In the genomic region with DNA sequence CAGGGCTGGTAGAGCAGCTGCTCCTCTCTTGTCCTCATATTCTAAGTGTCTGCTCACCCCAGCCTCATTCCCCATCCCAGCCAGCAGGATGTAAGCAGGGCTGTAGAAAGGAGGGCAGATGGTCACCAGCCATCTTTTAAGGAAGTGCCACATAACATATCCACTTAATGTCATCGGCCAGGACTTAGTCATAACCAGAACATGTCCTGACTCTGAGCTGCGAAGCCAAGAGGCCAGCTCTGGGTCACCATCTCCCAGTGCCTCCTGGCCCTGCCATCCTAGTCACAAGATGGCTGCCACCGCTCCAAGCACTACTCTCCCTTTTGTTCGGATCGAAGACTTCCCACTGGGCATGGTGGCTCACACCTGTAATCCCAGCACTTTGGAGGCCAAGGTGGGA, we compare ENCODE assay signal across 27 cellular contexts.
DNase-seq lines count a peak whose midpoint lies in the region; ATAC-seq, FAIRE-seq and TF ChIP-seq lines count a peak whose summit lies in the region.
"Had no signal": no experiment of that assay in that cellular context is flagged by ENCODE, and none has a peak within 500 bp of the region (broad histone marks: within the 10 kb centered on the region; RNA-seq: fewer than 3 reads in every experiment).

No MANE protein-coding gene starts in this region.

- TF ChIP-seq EP300 in GM12878 (IDR thresholded peaks at IDR 0.05; ENCODE audit: borderline replicate concordance in 1 of 2, control insufficient read depth in 1 of 2, low read depth in 2 of 2, low read length in 2 of 2) = no peak

- intact Hi-C loops in CD14-positive monocyte (cut with micrococcal nuclease) = no loop called here
- intact Hi-C loops in GM12878 (cut with micrococcal nuclease; ENCODE audit: unreplicated experiment) = no loop called here
- intact Hi-C loops in psoas muscle (cut with DNase I) = no loop called here

- peaks cover 33% of the 10 kb centered on the region for H3K4me1 Mint-ChIP-seq in CD14-positive monocyte

- H3K27ac Mint-ChIP-seq in CD14-positive monocyte = peak overlapping the region in 3 of 7 donors; percentile 18 to 87 (median 19)
- H3K27ac Mint-ChIP-seq: stimulated activated naive CD8-positive, alpha-beta T cell treated with anti-CD3 and anti-CD28 coated beads, Interleukin-15, Interleukin-2, amounts not matched to agents 100 ng/mL and 50 ng/mL, for 24 hours had no signal

- DNase-seq in CD14-positive monocyte (ENCODE audit: low spot score) (peak; percentile 60), GM18507 (ENCODE audit: extremely low spot score, insufficient read length, low read depth) (no peak), GM12878 (ENCODE audit: low read depth, low spot score) (no peak), psoas muscle (no peak), DMS 273 treated with DMSO at 0.1 percent for 48 hours (lab: John Stamatoyannopoulos, UW) (no peak)
- DNase-seq: activated CD8-positive, alpha-beta memory T cell treated with anti-CD3 and anti-CD28 coated beads for 24 hours; activated effector memory CD4-positive, alpha-beta T cell treated with anti-CD3 and anti-CD28 coated beads, Interleukin-2, amount 50 U/mL, for 16 hours; activated naive CD8-positive, alpha-beta T cell treated with anti-CD3 and anti-CD28 coated beads, Interleukin-2, amount 10 ng/mL, durations not matched to agents 7 days and 5 days; aorta; CD8-positive, alpha-beta memory T cell; foreskin melanocyte; heart left ventricle; islet precursor cell; left ventricle myocardium inferior; NCI-H1105 treated with DMSO at 0.1 percent for 48 hours; NCI-H2029; NCI-H526 treated with DMSO at 0.1 percent for 48 hours; NK-92 treated with Interleukin-12 subunit alpha and Interleukin-12 subunit beta, amount 100 ng/mL, for 24 hours; occipital lobe; PC-9; T-helper 2 cell had no signal

- RAD21 ChIA-PET in GM12878 (lab: Charles Lee; ENCODE audit: unreplicated experiment) = interaction anchor here (1.4 to 4.8 kb wide), 2 partner anchors 64 to 121 kb away, joined by 5 to 17 read pairs; no protein-coding TSS in a partner anchor

- FAIRE-seq in GM18507 (lab: Jason Lieb, UNC) = peak; percentile 24
- FAIRE-seq in GM12878 (lab: Jason Lieb, UNC) = no peak
- FAIRE-seq: urothelium cell line had no signal

- no peak overlapping the region for H3K4me3 Mint-ChIP-seq in CD14-positive monocyte
- H3K4me3 Mint-ChIP-seq: activated naive CD8-positive, alpha-beta T cell treated with anti-CD3 and anti-CD28 coated beads, Interleukin-2, amount 10 ng/mL, durations not matched to agents 7 days and 5 days; stimulated activated naive CD8-positive, alpha-beta T cell treated with anti-CD3 and anti-CD28 coated beads, Interleukin-15, Interleukin-2, amounts not matched to agents 100 ng/mL and 50 ng/mL, for 24 hours had no signal

- H3K4me1 ChIP-seq in GM12878 (ENCODE audit: control insufficient read depth, insufficient read depth, low read length) (peaks cover 47% of the 10 kb centered on the region), neutrophil (ENCODE audit: control insufficient read depth in 1 of 2, insufficient read depth in 1 of 2, low read depth in 1 of 2, low read length in 1 of 2) (peaks cover 10 to 12% of the 10 kb centered on the region in 2 experiments), psoas muscle (no peaks in the 10 kb centered on the region)

- 75% methylated on average over 5 of the region's 5 CpGs for WGBS in GM12878 (ENCODE audit: insufficient coverage, insufficient replicate concordance, low lambda C conversion rate, missing lambda C conversion rate)
- 94 to 98% (median 96%) methylated on average over 5 of the region's 5 CpGs for WGBS in psoas muscle, 3 donors

- no peaks in the 10 kb centered on the region for H3K79me2 ChIP-seq in GM12878 (ENCODE audit: control insufficient read depth, insufficient read depth, low read length)

- no TSS peak for BruUV-seq in GM12878 (replicated peaks; lab: Mats Ljungman, UMichigan)

- H3K36me3 Mint-ChIP-seq in CD14-positive monocyte = peaks cover 65 to 84% of the 10 kb centered on the region in 2 donors

- no peak for TF ChIP-seq CTCF in CD14-positive monocyte (IDR thresholded peaks at IDR 0.05)
- TF ChIP-seq CTCF in GM12878 (IDR thresholded peaks at IDR 0.05 in 2 of 3, conservative IDR thresholded peaks at IDR 0.05 in 1 of 3; ENCODE audit: control insufficient read depth in 2 of 3, extremely low read depth in 1 of 3, insufficient read depth in 1 of 3, low read depth in 3 of 3, low read length in 3 of 3) = no peak
- TF ChIP-seq CTCF in neutrophil (IDR thresholded peaks at IDR 0.05) = no peak
- no peak for TF ChIP-seq CTCF in psoas muscle (IDR thresholded peaks at IDR 0.05)

- ATAC-seq in GM12878 (peak; percentile 12), psoas muscle (no peak), GM18907 (IDR thresholded peaks at IDR 0.05; ENCODE audit: unreplicated experiment) (no peak)
- ATAC-seq: heart left ventricle had no signal

- POLR2A ChIA-PET in GM12878 (lab: Charles Lee) = interaction anchor here (0.5 to 2.4 kb wide), 3 partner anchors 10 to 116 kb away, joined by 3 to 11 read pairs (median 4); no protein-coding TSS in a partner anchor

- in situ Hi-C loops in GM12878 (cut with MboI) = no loop called here

- no peak overlapping the region for H3K4me2 ChIP-seq in GM12878 (ENCODE audit: control insufficient read depth, insufficient read depth)
- H3K4me2 ChIP-seq: PC-9 had no signal

- H3K27me3 Mint-ChIP-seq in CD14-positive monocyte (ENCODE audit: low read depth in 3 of 3) = no peaks in the 10 kb centered on the region
- H3K27me3 Mint-ChIP-seq: activated naive CD8-positive, alpha-beta T cell treated with anti-CD3 and anti-CD28 coated beads, Interleukin-2, amount 10 ng/mL, durations not matched to agents 7 days and 5 days; CD8-positive, alpha-beta memory T cell; stimulated activated naive CD8-positive, alpha-beta T cell treated with anti-CD3 and anti-CD28 coated beads, Interleukin-15, Interleukin-2, amounts not matched to agents 100 ng/mL and 50 ng/mL, for 24 hours had no signal

- SMC1A ChIA-PET in GM12878 (lab: Charles Lee; ENCODE audit: uncharacterized antibody, unreplicated experiment) = interaction anchor here (0.9 to 2.3 kb wide), 6 partner anchors 10 to 132 kb away, joined by 3 to 10 read pairs (median 4); no protein-coding TSS in a partner anchor

- H3K4me3 ChIP-seq in GM12878 = no peak overlapping the region
- no peak overlapping the region for H3K4me3 ChIP-seq in neutrophil (ENCODE audit: low read depth in 1 of 2, low read length in 1 of 2)
- no peak overlapping the region for H3K4me3 ChIP-seq in psoas muscle
- H3K4me3 ChIP-seq: heart left ventricle, left ventricle myocardium inferior, PC-9, SK-N-MC, thoracic aorta had no signal

- H3K27ac ChIP-seq in GM12878 (ENCODE audit: control insufficient read depth, insufficient read depth) (no peak overlapping the region), neutrophil (peak overlapping the region; percentile 9), psoas muscle (no peak overlapping the region)
- H3K27ac ChIP-seq: heart left ventricle, left ventricle myocardium inferior, PC-9, SK-N-MC, thoracic aorta had no signal

- no peaks in the 10 kb centered on the region for H4K20me1 ChIP-seq in GM12878 (ENCODE audit: control insufficient read depth, insufficient read depth)

- TF ChIP-seq POLR2A in GM12878 (IDR thresholded peaks at IDR 0.05; ENCODE audit: low read depth, low read length) = no peak

- CTCF ChIA-PET in GM12878 (lab: Yijun Ruan, JAX) = interaction anchor here (1.1 kb wide), 1 partner anchor 10 kb away, joined by 3 read pairs; no protein-coding TSS in a partner anchor

- H2AFZ ChIP-seq in GM12878 (ENCODE audit: control insufficient read depth, low read depth, low read length) = no peak overlapping the region
- H2AFZ ChIP-seq: PC-9 had no signal

- no peaks in the 10 kb centered on the region for H3K9me3 Mint-ChIP-seq in CD14-positive monocyte
- H3K9me3 Mint-ChIP-seq: activated naive CD8-positive, alpha-beta T cell treated with anti-CD3 and anti-CD28 coated beads, Interleukin-2, amount 10 ng/mL, durations not matched to agents 7 days and 5 days; CD8-positive, alpha-beta memory T cell; stimulated activated naive CD8-positive, alpha-beta T cell treated with anti-CD3 and anti-CD28 coated beads, Interleukin-15, Interleukin-2, amounts not matched to agents 100 ng/mL and 50 ng/mL, for 24 hours had no signal

- no peak for TF ChIP-seq RAD21 in GM12878 (IDR thresholded peaks at IDR 0.05; ENCODE audit: insufficient read depth, low read depth, low read length)

- H3K9ac ChIP-seq in GM12878 (ENCODE audit: control insufficient read depth, insufficient read depth, low read length) = no peak overlapping the region

- H3K27me3 ChIP-seq in GM12878 (replicated peaks in 1 of 2; ENCODE audit: control insufficient read depth in 2 of 2, insufficient read depth in 2 of 2, low read length in 1 of 2) = no peaks in the 10 kb centered on the region
- H3K27me3 ChIP-seq in neutrophil = no peaks in the 10 kb centered on the region
- no peaks in the 10 kb centered on the region for H3K27me3 ChIP-seq in psoas muscle (ENCODE audit: insufficient read depth in 3 of 3, low read length in 2 of 3)
- H3K27me3 ChIP-seq: heart left ventricle had no signal

- H3K9me3 ChIP-seq in GM12878 (replicated peaks; ENCODE audit: control insufficient read depth, insufficient read depth, low read length) (no peaks in the 10 kb centered on the region), neutrophil (peaks cover 4% of the 10 kb centered on the region), psoas muscle (no peaks in the 10 kb centered on the region)
- H3K9me3 ChIP-seq: heart left ventricle, left ventricle myocardium inferior, thoracic aorta had no signal

- H3K36me3 ChIP-seq in GM12878 (ENCODE audit: control insufficient read depth in 2 of 2, insufficient read depth in 2 of 2, low read length in 1 of 2) = peaks cover 3 to 15% of the 10 kb centered on the region in 2 experiments; a peak in 3 of 4 replicates
- peaks cover 92% of the 10 kb centered on the region for H3K36me3 ChIP-seq in neutrophil
- H3K36me3 ChIP-seq in psoas muscle (ENCODE audit: insufficient read depth in 1 of 2, low read depth in 1 of 2) = no peaks in the 10 kb centered on the region
- H3K36me3 ChIP-seq: left ventricle myocardium inferior, thoracic aorta had no signal

TF ChIP-seq in GM12878, 131 proteins besides CTCF, POLR2A, EP300 and RAD21:
- peak; percentile 25; the same call in 1 of the 2 replicates for TF ChIP-seq JUNB (IDR thresholded peaks at IDR 0.05)
- no peak for TF ChIP-seq ESRRA (IDR thresholded peaks at IDR 0.05; ENCODE audit: low read length)
- TF ChIP-seq YY1 (IDR thresholded peaks at IDR 0.05; ENCODE audit: low read depth, low read length) = 0 out of 2 replicates have a peak, but pooled peaks have one; percentile 56
- TF ChIP-seq SPI1 (IDR thresholded peaks at IDR 0.05; ENCODE audit: borderline replicate concordance, insufficient read depth, low read depth, low read length) = peak; percentile 63
- TF ChIP-seq TCF12 (IDR thresholded peaks at IDR 0.05; ENCODE audit: low read depth, low read length) = no peak
- TF ChIP-seq IRF4 (IDR thresholded peaks at IDR 0.05; ENCODE audit: low read depth, low read length) = 0 out of 2 replicates have a peak, but pooled peaks have one; percentile 24
